ENCODE assay signal across 17 cellular contexts in the genomic region with DNA sequence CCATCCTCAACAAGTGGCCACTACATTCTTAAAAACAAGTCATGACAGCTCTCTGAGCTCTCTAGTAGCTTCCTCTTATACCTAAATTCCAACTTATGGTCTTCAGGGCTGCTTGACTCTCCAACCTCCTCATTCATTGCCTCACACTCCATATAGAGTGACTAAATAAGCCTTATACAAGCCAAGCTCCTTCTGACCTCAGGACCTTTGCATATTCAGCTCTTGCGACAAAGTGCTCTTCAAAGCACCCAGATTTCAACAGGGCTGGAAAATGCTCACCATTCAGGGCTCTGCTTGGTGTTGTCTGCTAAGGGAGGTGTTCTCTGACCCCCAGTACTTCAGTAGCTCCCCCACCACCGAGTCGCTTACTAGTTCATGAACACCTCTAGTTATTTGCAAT. TPM values are rescaled to one million over a fixed set of nuclear protein-coding genes. Genes with fewer than 3 reads are reported as not detected.
A peak's percentile ranks its signal among the peaks of the same experiment; 100 is the strongest.
DNase-seq lines count a peak whose midpoint lies in the region; ATAC-seq and TF ChIP-seq lines count a peak whose summit lies in the region.
"Had no signal": no experiment of that assay in that cellular context is flagged by ENCODE, and none has a peak within 500 bp of the region (broad histone marks: within the 10 kb centered on the region; RNA-seq: fewer than 3 reads in every experiment).

No MANE protein-coding gene starts in this region.

- H3K36me3 Mint-ChIP-seq in activated naive CD4-positive, alpha-beta T cell treated with anti-CD3 and anti-CD28 coated beads, Interleukin-2, amount 10 ng/mL, durations not matched to agents 7 days and 5 days: peaks cover 63% of the 10 kb centered on the region
- H3K36me3 Mint-ChIP-seq in activated naive CD4-positive, alpha-beta T cell treated with anti-CD3 and anti-CD28 coated beads for 36 hours (ENCODE audit: low read depth): peaks cover 17% of the 10 kb centered on the region
- peaks cover 12% of the 10 kb centered on the region for H3K36me3 Mint-ChIP-seq in CD8-positive, alpha-beta T cell
- H3K36me3 Mint-ChIP-seq in activated B cell treated with CpG ODN at 0.5 μM for 24 hours (ENCODE audit: low read depth): peaks cover 55% of the 10 kb centered on the region
- H3K36me3 Mint-ChIP-seq in natural killer cell: no peaks in the 10 kb centered on the region

- H3K27me3 ChIP-seq in CD8-positive, alpha-beta T cell (ENCODE audit: insufficient read depth, low read length): no peaks in the 10 kb centered on the region

- H3K9me3 Mint-ChIP-seq in activated naive CD4-positive, alpha-beta T cell treated with anti-CD3 and anti-CD28 coated beads, Interleukin-2, amount 10 ng/mL, durations not matched to agents 7 days and 5 days: no peaks in the 10 kb centered on the region
- no peaks in the 10 kb centered on the region for H3K9me3 Mint-ChIP-seq in activated naive CD4-positive, alpha-beta T cell treated with anti-CD3 and anti-CD28 coated beads for 36 hours
- no peaks in the 10 kb centered on the region for H3K9me3 Mint-ChIP-seq in CD8-positive, alpha-beta T cell
- H3K9me3 Mint-ChIP-seq in activated B cell treated with CpG ODN at 0.5 μM for 24 hours (no peaks in the 10 kb centered on the region), natural killer cell (no peaks in the 10 kb centered on the region)

- H3K4me1 ChIP-seq in CD8-positive, alpha-beta T cell (ENCODE audit: insufficient read depth, low read length): peaks cover 44% of the 10 kb centered on the region

- intact Hi-C loops in activated naive CD4-positive, alpha-beta T cell treated with anti-CD3 and anti-CD28 coated beads for 36 hours (cut with micrococcal nuclease): loop anchor here (5.0 kb wide), 1 partner anchor 95 kb away; no protein-coding TSS in a partner anchor
- intact Hi-C loops in CD8-positive, alpha-beta T cell (cut with DNase I, micrococcal nuclease): loop anchor here in 1 of 2 experiments (10.0 kb wide), 1 partner anchor 48 kb away; no protein-coding TSS in a partner anchor
- intact Hi-C loops in activated B cell treated with CpG ODN at 0.5 μM for 24 hours (cut with micrococcal nuclease): no loop called here
- intact Hi-C loops in natural killer cell (cut with micrococcal nuclease): no loop called here

- no peak for ATAC-seq in CD8-positive, alpha-beta T cell
- no peak for ATAC-seq in activated B cell treated with CpG ODN at 0.5 μM for 24 hours (ENCODE audit: low read depth)
- no peak for ATAC-seq in natural killer cell
- no peak for ATAC-seq in GM21576 (IDR thresholded peaks at IDR 0.05; ENCODE audit: unreplicated experiment)
- ATAC-seq: PC-3 had no signal

- POLR2A ChIA-PET in CD8-positive, alpha-beta T cell (lab: Charles Lee): no interaction called here
- POLR2A ChIA-PET in activated B cell treated with CpG ODN at 0.5 μM for 24 hours (lab: Charles Lee): interaction anchor here (0.8 to 1.3 kb wide), 2 partner anchors 15 to 308 kb away, joined by 3 to 7 read pairs; no protein-coding TSS in a partner anchor

- no peak for TF ChIP-seq CTCF in CD8-positive, alpha-beta T cell (IDR thresholded peaks at IDR 0.05)
- no peak for TF ChIP-seq CTCF in activated B cell treated with CpG ODN at 0.5 μM for 24 hours (IDR thresholded peaks at IDR 0.05)
- TF ChIP-seq CTCF in natural killer cell (IDR thresholded peaks at IDR 0.05): no peak

- no peak overlapping the region for H3K4me3 Mint-ChIP-seq in activated naive CD4-positive, alpha-beta T cell treated with anti-CD3 and anti-CD28 coated beads, Interleukin-2, amount 10 ng/mL, durations not matched to agents 7 days and 5 days
- H3K4me3 Mint-ChIP-seq in activated naive CD4-positive, alpha-beta T cell treated with anti-CD3 and anti-CD28 coated beads for 36 hours: no peak overlapping the region
- no peak overlapping the region for H3K4me3 Mint-ChIP-seq in CD8-positive, alpha-beta T cell
- H3K4me3 Mint-ChIP-seq in activated B cell treated with CpG ODN at 0.5 μM for 24 hours: no peak overlapping the region
- no peak overlapping the region for H3K4me3 Mint-ChIP-seq in natural killer cell

- DNase-seq in activated naive CD4-positive, alpha-beta T cell treated with anti-CD3 and anti-CD28 coated beads, Interleukin-2, amount 10 ng/mL, durations not matched to agents 7 days and 5 days: no peak
- no peak for DNase-seq in activated naive CD4-positive, alpha-beta T cell treated with anti-CD3 and anti-CD28 coated beads for 36 hours
- DNase-seq in CD8-positive, alpha-beta T cell: no peak
- DNase-seq in activated B cell treated with CpG ODN at 0.5 μM for 24 hours (no peak), natural killer cell (no peak), NCI-H2107 (lab: John Stamatoyannopoulos, UW) (no peak), substantia nigra (lab: John Stamatoyannopoulos, UW) (no peak)
- DNase-seq: COR-L47, DMS153, EL, NCI-H1092 treated with DMSO at 0.1 percent for 48 hours, NCI-H1694, PC-3 had no signal

- no peaks in the 10 kb centered on the region for H3K9me3 ChIP-seq in CD8-positive, alpha-beta T cell (ENCODE audit: low read length)

- CTCF ChIA-PET in activated naive CD4-positive, alpha-beta T cell treated with anti-CD3 and anti-CD28 coated beads, Interleukin-2, amount 10 ng/mL, durations not matched to agents 7 days and 5 days (lab: Charles Lee): interaction anchor here (1.4 kb wide), 1 partner anchor 9 kb away, joined by 5 read pairs; no protein-coding TSS in a partner anchor
- CTCF ChIA-PET in activated naive CD4-positive, alpha-beta T cell treated with anti-CD3 and anti-CD28 coated beads for 36 hours (lab: Charles Lee): interaction anchor here (0.6 to 1.9 kb wide), 9 partner anchors 9 to 569 kb away, joined by 3 to 12 read pairs (median 3); no protein-coding TSS in a partner anchor
- CTCF ChIA-PET in CD8-positive, alpha-beta T cell (lab: Charles Lee): interaction anchor here (0.6 to 3.1 kb wide), 3 partner anchors 10 to 20 kb away, joined by 3 to 13 read pairs (median 5); no protein-coding TSS in a partner anchor
- CTCF ChIA-PET in activated B cell treated with CpG ODN at 0.5 μM for 24 hours (lab: Charles Lee): interaction anchor here (2.2 kb wide), 1 partner anchor 15 kb away, joined by 5 read pairs; no protein-coding TSS in a partner anchor

- no peak overlapping the region for H3K27ac ChIP-seq in CD8-positive, alpha-beta T cell (ENCODE audit: low read depth, low read length)
- H3K27ac ChIP-seq in substantia nigra (ENCODE audit: low read depth, low read length, poor library complexity, severe bottlenecking): no peak overlapping the region
- H3K27ac ChIP-seq: KMS-11 had no signal

- no peak overlapping the region for H3K4me3 ChIP-seq in CD8-positive, alpha-beta T cell (ENCODE audit: low read depth, low read length)

- peak overlapping the region; percentile 12 for H3K27ac Mint-ChIP-seq in activated naive CD4-positive, alpha-beta T cell treated with anti-CD3 and anti-CD28 coated beads, Interleukin-2, amount 10 ng/mL, durations not matched to agents 7 days and 5 days
- H3K27ac Mint-ChIP-seq in activated naive CD4-positive, alpha-beta T cell treated with anti-CD3 and anti-CD28 coated beads for 36 hours: no peak overlapping the region
- peak overlapping the region; percentile 64 for H3K27ac Mint-ChIP-seq in CD8-positive, alpha-beta T cell
- H3K27ac Mint-ChIP-seq in activated B cell treated with CpG ODN at 0.5 μM for 24 hours (peak overlapping the region; percentile 65), natural killer cell (peak overlapping the region; percentile 76 to 95)

- H3K4me1 Mint-ChIP-seq in activated naive CD4-positive, alpha-beta T cell treated with anti-CD3 and anti-CD28 coated beads, Interleukin-2, amount 10 ng/mL, durations not matched to agents 7 days and 5 days: peaks cover 90% of the 10 kb centered on the region
- H3K4me1 Mint-ChIP-seq in activated naive CD4-positive, alpha-beta T cell treated with anti-CD3 and anti-CD28 coated beads for 36 hours (ENCODE audit: low read depth): peaks cover 72% of the 10 kb centered on the region
- H3K4me1 Mint-ChIP-seq in CD8-positive, alpha-beta T cell (ENCODE audit: low read depth): peaks cover 82% of the 10 kb centered on the region
- peaks cover 95% of the 10 kb centered on the region for H3K4me1 Mint-ChIP-seq in activated B cell treated with CpG ODN at 0.5 μM for 24 hours
- peaks cover 62 to 63% of the 10 kb centered on the region in 2 donors for H3K4me1 Mint-ChIP-seq in natural killer cell

- no peaks in the 10 kb centered on the region for H3K27me3 Mint-ChIP-seq in activated naive CD4-positive, alpha-beta T cell treated with anti-CD3 and anti-CD28 coated beads, Interleukin-2, amount 10 ng/mL, durations not matched to agents 7 days and 5 days
- H3K27me3 Mint-ChIP-seq in activated naive CD4-positive, alpha-beta T cell treated with anti-CD3 and anti-CD28 coated beads for 36 hours (ENCODE audit: low read depth): no peaks in the 10 kb centered on the region
- no peaks in the 10 kb centered on the region for H3K27me3 Mint-ChIP-seq in CD8-positive, alpha-beta T cell (ENCODE audit: low read depth)
- H3K27me3 Mint-ChIP-seq in activated B cell treated with CpG ODN at 0.5 μM for 24 hours (no peaks in the 10 kb centered on the region), natural killer cell (ENCODE audit: low read depth in 2 of 2) (no peaks in the 10 kb centered on the region)

- H3K36me3 ChIP-seq in CD8-positive, alpha-beta T cell (ENCODE audit: insufficient read depth, low read length): no peaks in the 10 kb centered on the region

RNA-seq across cellular contexts. Expression of a gene that starts 3.7 kb away (rescaled TPM):
- total RNA-seq in activated naive CD4-positive, alpha-beta T cell treated with anti-CD3 and anti-CD28 coated beads for 36 hours: 10 to 100 TPM; 12.1 to 12.2 TPM
- under 1 TPM; 0.36 to 0.46 TPM for total RNA-seq in CD8-positive, alpha-beta T cell
- total RNA-seq in activated B cell treated with CpG ODN at 0.5 μM for 24 hours: 10.2 and 10.3 TPM in 2 replicates
- 1 to 10 TPM in 2 of 3 donors, under 1 TPM in 1; 0.75 to 3.0 (median 1.0) TPM for total RNA-seq in natural killer cell
- total RNA-seq: MCF 10A, PC-3 had no signal

RNA-seq across cellular contexts. Expression of a gene that starts 30.9 kb away (rescaled TPM):
- not detected for total RNA-seq in activated naive CD4-positive, alpha-beta T cell treated with anti-CD3 and anti-CD28 coated beads for 36 hours
- total RNA-seq in CD8-positive, alpha-beta T cell: not detected
- total RNA-seq in activated B cell treated with CpG ODN at 0.5 μM for 24 hours (not detected in 2 replicates), natural killer cell (1 to 10 TPM in 1 of 3 donors, under 1 TPM in 2; 0.21 to 2.1 (median 0.32) TPM)
- total RNA-seq: MCF 10A, PC-3 had no signal

RNA-seq across cellular contexts. Expression of a gene that starts 34.3 kb away (rescaled TPM):
- total RNA-seq in activated naive CD4-positive, alpha-beta T cell treated with anti-CD3 and anti-CD28 coated beads for 36 hours: not detected
- total RNA-seq in CD8-positive, alpha-beta T cell: not detected
- total RNA-seq in activated B cell treated with CpG ODN at 0.5 μM for 24 hours: not detected in 2 replicates
- not detected for total RNA-seq in natural killer cell
- total RNA-seq: H4, PC-3 had no signal

RNA-seq across cellular contexts. Expression of a gene that starts 43.1 kb away (rescaled TPM):
- not detected for total RNA-seq in activated naive CD4-positive, alpha-beta T cell treated with anti-CD3 and anti-CD28 coated beads for 36 hours
- not detected for total RNA-seq in CD8-positive, alpha-beta T cell
- total RNA-seq in activated B cell treated with CpG ODN at 0.5 μM for 24 hours: not detected in 2 replicates
- total RNA-seq in natural killer cell: 1 to 10 TPM; 1.4 to 8.6 (median 3.4) TPM
- total RNA-seq: H4, MCF 10A, PC-3 had no signal
